9 cellular contexts compared by ENCODE assay signal in genomic region chr9:96486351-96487029, GRCh38. TPM values are rescaled to one million over a fixed set of nuclear protein-coding genes. Genes with fewer than 3 reads are reported as not detected.
DNase-seq lines count a peak whose midpoint lies in the region; ATAC-seq and TF ChIP-seq lines count a peak whose summit lies in the region.
"Had no signal": no experiment of that assay in that cellular context is flagged by ENCODE, and none has a peak within 500 bp of the region (broad histone marks: within the 10 kb centered on the region; RNA-seq: fewer than 3 reads in every experiment).

No MANE protein-coding gene starts in this region.

- H3K9me3 ChIP-seq in left ventricle myocardium inferior (replicated peaks): no peaks in the 10 kb centered on the region

- peaks cover 41% of the 10 kb centered on the region for H3K4me1 ChIP-seq in left ventricle myocardium inferior
- H3K4me1 ChIP-seq: foreskin keratinocyte had no signal

- H3K36me3 ChIP-seq in left ventricle myocardium inferior: peaks cover 40% of the 10 kb centered on the region

- no peak overlapping the region for H3K27ac Mint-ChIP-seq in effector memory CD8-positive, alpha-beta T cell

- H3K9me3 Mint-ChIP-seq in effector memory CD8-positive, alpha-beta T cell: no peaks in the 10 kb centered on the region

- no peak overlapping the region for H3K4me3 ChIP-seq in astrocyte of the spinal cord (ENCODE audit: low read depth, low read length)
- peak overlapping the region; percentile 32 for H3K4me3 ChIP-seq in left ventricle myocardium inferior
- no peak overlapping the region for H3K4me3 ChIP-seq in skeletal muscle cell (ENCODE audit: low read depth, low read length)

- H3K27me3 Mint-ChIP-seq in effector memory CD8-positive, alpha-beta T cell: no peaks in the 10 kb centered on the region

- H3K36me3 Mint-ChIP-seq in effector memory CD8-positive, alpha-beta T cell (ENCODE audit: insufficient read depth): peaks cover 42% of the 10 kb centered on the region

- intact Hi-C loops in left ventricle myocardium inferior (cut with micrococcal nuclease): no loop called here

- TF ChIP-seq CTCF in GM13976 (IDR thresholded peaks at IDR 0.05; ENCODE audit: borderline replicate concordance, control extremely low read depth, extremely low read depth, insufficient read depth, missing control alignments): no peak
- TF ChIP-seq CTCF in astrocyte of the spinal cord (IDR thresholded peaks at IDR 0.05; ENCODE audit: low read depth, low read length): no peak
- no peak for TF ChIP-seq CTCF in left ventricle myocardium inferior (IDR thresholded peaks at IDR 0.05; ENCODE audit: borderline replicate concordance)

- in situ Hi-C loops in GM13976 (cut with MboI; ENCODE audit: low sequenced_read_pairs, unreplicated experiment) (no loop called here), astrocyte of the spinal cord (cut with HindIII; ENCODE audit: low sequenced_read_pairs) (no loop called here)

- peak overlapping the region; percentile 74 for H3K27ac ChIP-seq in left ventricle myocardium inferior (replicated peaks)
- H3K27ac ChIP-seq: foreskin keratinocyte had no signal

- H3K4me3 Mint-ChIP-seq in effector memory CD8-positive, alpha-beta T cell: no peak overlapping the region

- no peaks in the 10 kb centered on the region for H3K27me3 ChIP-seq in left ventricle myocardium inferior (ENCODE audit: low read depth)
- H3K27me3 ChIP-seq: foreskin keratinocyte had no signal

- H3K4me1 Mint-ChIP-seq in effector memory CD8-positive, alpha-beta T cell (ENCODE audit: low read depth in 2 of 2): no peaks in the 10 kb centered on the region

- peak; percentile 17 for DNase-seq in GM13976 (ENCODE audit: low spot score)
- peak; percentile 78 for DNase-seq in astrocyte of the spinal cord (ENCODE audit: low read depth, low spot score)
- DNase-seq in left ventricle myocardium inferior: peak; percentile 79
- DNase-seq in skeletal muscle cell (ENCODE audit: low read depth): peak; percentile 56
- DNase-seq in activated T-cell treated with anti-CD3 and anti-CD28 coated beads for 4 hours: no peak
- no peak for DNase-seq in putamen (ENCODE audit: low spot score)
- no peak for DNase-seq in effector memory CD8-positive, alpha-beta T cell
- DNase-seq in SW480 (ENCODE audit: low spot score): no peak
- DNase-seq: foreskin keratinocyte had no signal

- no peak for ATAC-seq in effector memory CD8-positive, alpha-beta T cell (replicated peaks)
- ATAC-seq: foreskin keratinocyte had no signal

RNA-seq across cellular contexts. Expression of gene HABP4, which starts 36.5 kb away (rescaled TPM):
- total RNA-seq in left ventricle myocardium inferior: 23.1 TPM

Comparison
In these comparisons a context has a peak if more than half of its experiments do, and no peak if none do; other contexts are left out.
1. DNase-seq: peak in GM13976 (single experiment), astrocyte of the spinal cord (single experiment), left ventricle myocardium inferior (single experiment) and skeletal muscle cell (single experiment); none in activated T-cell treated with anti-CD3 and anti-CD28 coated beads for 4 hours (single experiment), putamen (single experiment), effector memory CD8-positive, alpha-beta T cell (0 of 3) and SW480 (single experiment).